16 cellular contexts compared by ENCODE assay signal in genomic region chr3:192901435-192901834, GRCh38.
DNase-seq lines count a peak whose midpoint lies in the region; ATAC-seq and TF ChIP-seq lines count a peak whose summit lies in the region.
"Had no signal": no experiment of that assay in that cellular context is flagged by ENCODE, and none has a peak within 500 bp of the region (broad histone marks: within the 10 kb centered on the region; RNA-seq: fewer than 3 reads in every experiment).

No MANE protein-coding gene starts in this region.

- no peak overlapping the region for H3K4me3 ChIP-seq in KMS-11 (IDR thresholded peaks at IDR 0.05; ENCODE audit: insufficient read depth, low read depth, low read length)
- H3K4me3 ChIP-seq: BLaER1, psoas muscle, vagina had no signal

- H3K27me3 ChIP-seq in KMS-11 (ENCODE audit: insufficient read depth, low read depth): no peaks in the 10 kb centered on the region
- H3K27me3 ChIP-seq: BLaER1, vagina had no signal

- TF ChIP-seq CTCF in KMS-11 (conservative IDR thresholded peaks at IDR 0.05; ENCODE audit: low read depth, low read length): no peak
- no peak for TF ChIP-seq CTCF in GM13977 (IDR thresholded peaks at IDR 0.05; ENCODE audit: extremely low read depth, insufficient read depth, missing control alignments)

- peak; percentile 62 for DNase-seq in AG08396 (ENCODE audit: low spot score)
- DNase-seq in astrocyte of the hippocampus (ENCODE audit: low read depth, low spot score): peak; percentile 86
- peak; percentile 68 for DNase-seq in hepatic stellate cell (ENCODE audit: low spot score)
- DNase-seq in NCI-H2196 (lab: John Stamatoyannopoulos, UW; ENCODE audit: unreplicated experiment): no peak
- DNase-seq in GM13977 (ENCODE audit: low spot score): no peak
- DNase-seq in NOMO-1 treated with DMSO at 0.1 percent for 48 hours (lab: John Stamatoyannopoulos, UW; ENCODE audit: unreplicated experiment): no peak
- DNase-seq: activated CD4-positive, alpha-beta T cell treated with anti-CD3 and anti-CD28 coated beads for 48 hours; central memory CD4-positive, alpha-beta T cell; H7; islet precursor cell; psoas muscle had no signal

- H2AFZ ChIP-seq in KMS-11 (ENCODE audit: low read depth): no peak overlapping the region

- no peak overlapping the region for H3K9ac ChIP-seq in KMS-11
- H3K9ac ChIP-seq: BLaER1 had no signal

- TF ChIP-seq POLR2A in GM18505 (IDR thresholded peaks at IDR 0.05; ENCODE audit: borderline replicate concordance, extremely low read depth, insufficient read depth, insufficient read length): no peak

- H3K4me2 ChIP-seq in KMS-11: no peak overlapping the region
- H3K4me2 ChIP-seq: BLaER1 had no signal

- peaks cover 77% of the 10 kb centered on the region for H3K4me1 ChIP-seq in KMS-11 (ENCODE audit: low read depth, poor library complexity, severe bottlenecking)
- H3K4me1 ChIP-seq: BLaER1, psoas muscle had no signal

- H3K79me2 ChIP-seq in KMS-11 (ENCODE audit: insufficient read depth, low read depth): peaks cover 90% of the 10 kb centered on the region

- peak overlapping the region; percentile 99; the same call in 1 of the 2 replicates for H3K27ac ChIP-seq in KMS-11
- H3K27ac ChIP-seq: BLaER1, psoas muscle, vagina had no signal

- in situ Hi-C loops in GM13977 (cut with MboI; ENCODE audit: low pct_unique_long_range_greater_than_20kb, low sequenced_read_pairs, unreplicated experiment): no loop called here

- no peak for ATAC-seq in GM18505 (IDR thresholded peaks at IDR 0.05; ENCODE audit: unreplicated experiment)
- ATAC-seq: psoas muscle; stimulated activated effector memory CD8-positive, alpha-beta T cell treated with anti-CD3 and anti-CD28 coated beads, Interleukin-12 subunit alpha, Interleukin-12 subunit beta, amount 100 ng/mL, for 72 hours had no signal

- H3K36me3 ChIP-seq in KMS-11 (ENCODE audit: insufficient read depth): no peaks in the 10 kb centered on the region
- H3K36me3 ChIP-seq: BLaER1, vagina had no signal

- H4K20me1 ChIP-seq in KMS-11 (ENCODE audit: insufficient read depth): no peaks in the 10 kb centered on the region
- H4K20me1 ChIP-seq: BLaER1 had no signal

Comparison
In these comparisons a context has a peak if more than half of its experiments do, and no peak if none do; other contexts are left out.
1. DNase-seq: peak in AG08396 (single experiment), astrocyte of the hippocampus (single experiment) and hepatic stellate cell (single experiment); none in NCI-H2196 (single experiment), GM13977 (single experiment) and NOMO-1 treated with DMSO at 0.1 percent for 48 hours (single experiment).